In genomic region chr20:5402903-5403531, GRCh38 we compare ENCODE assay signal across 9 cellular contexts.
DNase-seq lines count a peak whose midpoint lies in the region; ATAC-seq and TF ChIP-seq lines count a peak whose summit lies in the region.
"Had no signal": no experiment of that assay in that cellular context is flagged by ENCODE, and none has a peak within 500 bp of the region (broad histone marks: within the 10 kb centered on the region; RNA-seq: fewer than 3 reads in every experiment).

No MANE protein-coding gene starts in this region.

- H2AFZ ChIP-seq in osteoblast (ENCODE audit: low read length): no peak overlapping the region

- peaks cover 0 to 9% (median 0%) of the 10 kb centered on the region in 3 donors for H3K36me3 Mint-ChIP-seq in naive thymus-derived CD8-positive, alpha-beta T cell
- H3K36me3 Mint-ChIP-seq: activated naive CD4-positive, alpha-beta T cell treated with anti-CD3 and anti-CD28 coated beads, Interleukin-2, amount 50 U/mL, for 24 hours had no signal

- H3K4me1 ChIP-seq in osteoblast (ENCODE audit: insufficient read depth, low read length): no peaks in the 10 kb centered on the region

- no peaks in the 10 kb centered on the region for H3K79me2 ChIP-seq in osteoblast (ENCODE audit: insufficient read depth, low read length)

- no peaks in the 10 kb centered on the region for H3K36me3 ChIP-seq in brain microvascular endothelial cell (replicated peaks)
- no peaks in the 10 kb centered on the region for H3K36me3 ChIP-seq in osteoblast (ENCODE audit: insufficient read depth, low read length)

- H3K4me3 ChIP-seq in brain microvascular endothelial cell (ENCODE audit: low read depth, low read length) (no peak overlapping the region), osteoblast (ENCODE audit: insufficient read depth, low read length) (no peak overlapping the region)

- no peak overlapping the region for H3K27ac Mint-ChIP-seq in naive thymus-derived CD8-positive, alpha-beta T cell
- H3K27ac Mint-ChIP-seq: activated naive CD4-positive, alpha-beta T cell treated with anti-CD3 and anti-CD28 coated beads, Interleukin-2, amount 50 U/mL, for 24 hours had no signal

- H3K9me3 ChIP-seq in osteoblast (ENCODE audit: low read depth, low read length): no peaks in the 10 kb centered on the region

- POLR2A ChIA-PET in naive thymus-derived CD8-positive, alpha-beta T cell (lab: Charles Lee): no interaction called here

- in situ Hi-C loops in brain microvascular endothelial cell (cut with HindIII; ENCODE audit: low pct_ligation_motif_present, low sequenced_read_pairs): no loop called here

- H3K27me3 Mint-ChIP-seq in naive thymus-derived CD8-positive, alpha-beta T cell: peaks cover 14 to 40% (median 20%) of the 10 kb centered on the region in 5 donors

- H4K20me1 ChIP-seq in osteoblast (ENCODE audit: insufficient read depth, low read length): no peaks in the 10 kb centered on the region

- DNase-seq in SKM-1 treated with dmso at 0.1 percent for 144 hours (lab: John Stamatoyannopoulos, UW; ENCODE audit: unreplicated experiment) (peak; percentile 2), SKM-1 (lab: John Stamatoyannopoulos, UW; ENCODE audit: unreplicated experiment) (no peak), NCI-H1092 (lab: John Stamatoyannopoulos, UW) (peak; percentile 23), brain microvascular endothelial cell (peak; percentile 36), osteoblast (ENCODE audit: insufficient read length, low spot score, missing footprints) (no peak), NOMO-1 treated with dmso at 0.1 percent for 144 hours (lab: John Stamatoyannopoulos, UW; ENCODE audit: unreplicated experiment) (no peak)
- no peak for DNase-seq in naive thymus-derived CD8-positive, alpha-beta T cell

- ATAC-seq in GM21619 (IDR thresholded peaks at IDR 0.05; ENCODE audit: unreplicated experiment): peak; percentile 72
- no peak for ATAC-seq in naive thymus-derived CD8-positive, alpha-beta T cell

- no peak overlapping the region for H3K4me2 ChIP-seq in osteoblast (ENCODE audit: insufficient read depth, low read length)

- no peak overlapping the region for H3K4me3 Mint-ChIP-seq in naive thymus-derived CD8-positive, alpha-beta T cell
- H3K4me3 Mint-ChIP-seq: activated naive CD4-positive, alpha-beta T cell treated with anti-CD3 and anti-CD28 coated beads, Interleukin-2, amount 50 U/mL, for 24 hours had no signal

- H3K27ac ChIP-seq in brain microvascular endothelial cell: no peak overlapping the region
- H3K27ac ChIP-seq in osteoblast (ENCODE audit: low read depth, low read length): no peak overlapping the region

- H3K27me3 ChIP-seq in brain microvascular endothelial cell (replicated peaks) (no peaks in the 10 kb centered on the region), osteoblast (ENCODE audit: insufficient read depth, low read length) (no peaks in the 10 kb centered on the region)

- TF ChIP-seq CTCF in brain microvascular endothelial cell (IDR thresholded peaks at IDR 0.05; ENCODE audit: low read depth, low read length, missing control alignments) (peak; percentile 73), osteoblast (IDR thresholded peaks at IDR 0.05; ENCODE audit: extremely low read depth, low read depth, low read length) (peak; percentile 66)

- H3K4me1 Mint-ChIP-seq in naive thymus-derived CD8-positive, alpha-beta T cell: peaks cover 0 to 3% (median 0%) of the 10 kb centered on the region in 4 donors
- H3K4me1 Mint-ChIP-seq: activated naive CD4-positive, alpha-beta T cell treated with anti-CD3 and anti-CD28 coated beads, Interleukin-2, amount 50 U/mL, for 24 hours had no signal

- peaks cover 0 to 33% (median 15%) of the 10 kb centered on the region in 9 donors for H3K9me3 Mint-ChIP-seq in naive thymus-derived CD8-positive, alpha-beta T cell

Comparison
In these comparisons a context has a peak if more than half of its experiments do, and no peak if none do; other contexts are left out.
1. DNase-seq: peak in SKM-1 treated with dmso at 0.1 percent for 144 hours (single experiment), NCI-H1092 (single experiment) and brain microvascular endothelial cell (single experiment); none in SKM-1 (single experiment), osteoblast (single experiment), naive thymus-derived CD8-positive, alpha-beta T cell (0 of 10) and NOMO-1 treated with dmso at 0.1 percent for 144 hours (single experiment).